9 cellular contexts compared by ENCODE assay signal in genomic region chr15:67124911-67125588, GRCh38. TPM values are rescaled to one million over a fixed set of nuclear protein-coding genes. Genes with fewer than 3 reads are reported as not detected.
DNase-seq lines count a peak whose midpoint lies in the region; ATAC-seq and TF ChIP-seq lines count a peak whose summit lies in the region.
"Had no signal": no experiment of that assay in that cellular context is flagged by ENCODE, and none has a peak within 500 bp of the region (broad histone marks: within the 10 kb centered on the region; RNA-seq: fewer than 3 reads in every experiment).

No MANE protein-coding gene starts in this region.

- H3K4me1 ChIP-seq in adrenal gland (replicated peaks in 1 of 2) (peaks cover 29 to 49% of the 10 kb centered on the region in 2 donors), lower lobe of right lung (peaks cover 55% of the 10 kb centered on the region), testis (peaks cover 52% of the 10 kb centered on the region)

- H3K36me3 ChIP-seq in adrenal gland (replicated peaks in 1 of 2), result no peaks in the 10 kb centered on the region
- H3K36me3 ChIP-seq in lower lobe of right lung, result no peaks in the 10 kb centered on the region
- no peaks in the 10 kb centered on the region for H3K36me3 ChIP-seq in testis (ENCODE audit: low read depth, missing control alignments)

- H3K4me3 ChIP-seq in adrenal gland, result no peak overlapping the region
- H3K4me3 ChIP-seq in lower lobe of right lung, result no peak overlapping the region
- no peak overlapping the region for H3K4me3 ChIP-seq in testis

- TF ChIP-seq POLR2A in adrenal gland (IDR thresholded peaks at IDR 0.05), result no peak
- TF ChIP-seq POLR2A in testis (IDR thresholded peaks at IDR 0.05), result no peak

- intact Hi-C loops in adrenal gland (cut with DNase I), result no loop called here
- intact Hi-C loops in lower lobe of right lung (cut with DNase I), result no loop called here
- intact Hi-C loops in testis (cut with DNase I; ENCODE audit: low total_unique reads), result loop anchor here (10.0 kb wide), 1 partner anchor 60 kb away; the partner anchor contains the start of gene SMAD3

- ATAC-seq in lower lobe of right lung (no peak), GM21717 (IDR thresholded peaks at IDR 0.05; ENCODE audit: unreplicated experiment) (no peak)

- H3K27me3 ChIP-seq in adrenal gland (no peaks in the 10 kb centered on the region), lower lobe of right lung (ENCODE audit: low read depth) (no peaks in the 10 kb centered on the region), testis (no peaks in the 10 kb centered on the region)

- H3K27ac ChIP-seq in adrenal gland (peak overlapping the region in 4 of 5 donors; percentile 56 to 75 (median 71)), lower lobe of right lung (peak overlapping the region; percentile 68), testis (peak overlapping the region; percentile 61 to 76)

- 65 to 77% (median 69%) methylated on average over 12 to 13 of the region's 13 CpGs for WGBS in adrenal gland, 4 donors
- 52 to 62% methylated on average over 10 to 13 of the region's 13 CpGs for WGBS in testis, 2 donors

- TF ChIP-seq CTCF in adrenal gland (IDR thresholded peaks at IDR 0.05) (no peak), lower lobe of right lung (IDR thresholded peaks at IDR 0.05) (no peak), testis (IDR thresholded peaks at IDR 0.05) (no peak)

- H3K9me3 ChIP-seq in adrenal gland (replicated peaks in 1 of 3), result no peaks in the 10 kb centered on the region
- no peaks in the 10 kb centered on the region for H3K9me3 ChIP-seq in lower lobe of right lung
- H3K9me3 ChIP-seq in testis, result no peaks in the 10 kb centered on the region

- peak; percentile 22 for DNase-seq in NCI-H510A treated with DMSO at 0.1 percent for 48 hours (lab: John Stamatoyannopoulos, UW)
- DNase-seq in NCI-H510A (lab: John Stamatoyannopoulos, UW), result no peak
- DNase-seq in adrenal gland, result no peak
- DNase-seq in lower lobe of right lung, result no peak
- DNase-seq in testis, result no peak
- DNase-seq in NCI-H146 treated with DMSO at 0.1 percent for 48 hours (lab: John Stamatoyannopoulos, UW; ENCODE audit: unreplicated experiment), result no peak
- DNase-seq in stimulated activated CD4-positive, alpha-beta T cell treated with anti-CD3 and anti-CD28 coated beads, Interleukin-4, amount 100 ng/mL, for 1 hour, result no peak
- DNase-seq: 8988T had no signal

RNA-seq across cellular contexts. Expression of gene SMAD3, which starts 59.6 kb away (rescaled TPM):
- total RNA-seq in adrenal gland (10 to 100 TPM in 5 of 8 donors, 1 to 10 TPM in 3; 6.7 to 92.0 (median 15.2) TPM), lower lobe of right lung (25.7 TPM), testis (10 to 100 TPM; 18.7 to 31.6 TPM)
- polyA plus RNA-seq in adrenal gland (1 to 10 TPM; 6.4 to 7.8 (median 7.2) TPM), testis (ENCODE audit: insufficient read depth, low read depth, low replicate concordance) (11.4 TPM)
